ENCODE assay signal across 15 cellular contexts in genomic region chr7:87702326-87702725, GRCh38.
A peak's percentile ranks its signal among the peaks of the same experiment; 100 is the strongest.
DNase-seq lines count a peak whose midpoint lies in the region; ATAC-seq and TF ChIP-seq lines count a peak whose summit lies in the region.
"Had no signal": no experiment of that assay in that cellular context is flagged by ENCODE, and none has a peak within 500 bp of the region (broad histone marks: within the 10 kb centered on the region; RNA-seq: fewer than 3 reads in every experiment).

No MANE protein-coding gene starts in this region.

- TF ChIP-seq POLR2A in GM18505 (IDR thresholded peaks at IDR 0.05; ENCODE audit: borderline replicate concordance, extremely low read depth, insufficient read depth, insufficient read length) = no peak

- no peak overlapping the region for H3K9ac ChIP-seq in GM23248
- no peak overlapping the region for H3K9ac ChIP-seq in trophoblast cell (ENCODE audit: low read length)

- H4K12ac ChIP-seq in trophoblast cell (ENCODE audit: low read depth, low read length) = no peak overlapping the region

- no peak for TF ChIP-seq CTCF in choroid plexus epithelial cell (conservative IDR thresholded peaks at IDR 0.05; ENCODE audit: low read depth, low read length)

- H3K4me2 ChIP-seq in GM23248 (ENCODE audit: unreplicated experiment) (no peak overlapping the region), trophoblast cell (ENCODE audit: low read length) (no peak overlapping the region)

- H2BK120ac ChIP-seq in trophoblast cell (ENCODE audit: insufficient read depth, low read length, poor library complexity) = no peak overlapping the region

- H3K14ac ChIP-seq in trophoblast cell (ENCODE audit: low read length) = no peak overlapping the region

- H3K27ac ChIP-seq in GM23248 = no peak overlapping the region
- no peak overlapping the region for H3K27ac ChIP-seq in trophoblast cell (ENCODE audit: low read depth, low read length)

- H2AK5ac ChIP-seq in trophoblast cell (ENCODE audit: low read length) = no peak overlapping the region

- H3K4ac ChIP-seq in trophoblast cell (ENCODE audit: low read depth, low read length) = no peak overlapping the region

- no peaks in the 10 kb centered on the region for H3K9me2 ChIP-seq in GM23248 (ENCODE audit: insufficient read depth)

- WGBS in GM23248 (ENCODE audit: low coverage in 1 of 2, low lambda C conversion rate in 2 of 2, missing lambda C conversion rate in 2 of 2), 2 experiments = 14 to 17% methylated on average over 3 of the region's 3 CpGs
- WGBS in trophoblast cell (ENCODE audit: extremely low coverage, insufficient coverage, insufficient read length) = no CpG with 5 or more reads among the region's 3 CpGs

- H3F3A ChIP-seq in GM23248 (ENCODE audit: insufficient read depth) = no peaks in the 10 kb centered on the region

- no peak overlapping the region for H2AFZ ChIP-seq in GM23248
- H2AFZ ChIP-seq in trophoblast cell (ENCODE audit: insufficient read depth, low read length, poor library complexity) = no peak overlapping the region

- H3K79me1 ChIP-seq in trophoblast cell (ENCODE audit: low read length) = no peaks in the 10 kb centered on the region

- H4K20me1 ChIP-seq in GM23248 (ENCODE audit: insufficient read depth) = no peaks in the 10 kb centered on the region

- H2BK5ac ChIP-seq in trophoblast cell (ENCODE audit: low read depth, low read length, poor library complexity) = no peak overlapping the region

- DNase-seq in GM23248 (peak; percentile 87), RKO (ENCODE audit: low spot score) (peak; percentile 33), choroid plexus epithelial cell (ENCODE audit: low read depth) (peak; percentile 25), trophoblast cell (peak; percentile 53 to 83), NCI-H1417 treated with DMSO at 0.1 percent for 48 hours (lab: John Stamatoyannopoulos, UW) (no peak)
- DNase-seq: activated CD4-positive, alpha-beta memory T cell treated with anti-CD3 and anti-CD28 coated beads for 36 hours; activated T-cell treated with anti-CD3 and anti-CD28 coated beads, Interleukin-2, amount 50 U/mL, for 72 hours; foreskin melanocyte; left cardiac atrium; NCI-H187 treated with DMSO at 0.1 percent for 48 hours; nephron progenitor cell; small intestine; stimulated activated CD4-positive, alpha-beta T cell treated with anti-CD3 and anti-CD28 coated beads, Interleukin-4, amount 100 ng/mL, for 1 hour had no signal

- H3K4me3 ChIP-seq in GM23248 (no peak overlapping the region), choroid plexus epithelial cell (ENCODE audit: low read depth, low read length) (no peak overlapping the region), trophoblast cell (ENCODE audit: low read depth, low read length) (no peak overlapping the region)

- no peak overlapping the region for H2BK12ac ChIP-seq in trophoblast cell (ENCODE audit: low read length)

- H3K9me3 ChIP-seq in GM23248 (ENCODE audit: low read depth) (no peaks in the 10 kb centered on the region), trophoblast cell (ENCODE audit: insufficient read depth, low read depth, low read length) (no peaks in the 10 kb centered on the region)

- H4K8ac ChIP-seq in trophoblast cell (ENCODE audit: low read depth, low read length) = no peak overlapping the region

- H3K36me3 ChIP-seq in GM23248 (ENCODE audit: low read depth) (no peaks in the 10 kb centered on the region), trophoblast cell (ENCODE audit: control insufficient read depth in 1 of 2, insufficient read depth in 2 of 2, low read length in 2 of 2) (no peaks in the 10 kb centered on the region)

- H4K91ac ChIP-seq in trophoblast cell (ENCODE audit: low read depth, low read length) = no peak overlapping the region

- H3K4me1 ChIP-seq in GM23248 (ENCODE audit: insufficient read depth) (peaks cover 6% of the 10 kb centered on the region), trophoblast cell (ENCODE audit: control insufficient read depth in 1 of 2, insufficient read depth in 2 of 2, low read length in 2 of 2) (no peaks in the 10 kb centered on the region)

- in situ Hi-C loops in GM23248 (cut with MboI) = no loop called here

- H3K79me2 ChIP-seq in GM23248 (ENCODE audit: insufficient read depth) = no peaks in the 10 kb centered on the region
- H3K79me2 ChIP-seq in trophoblast cell (ENCODE audit: control insufficient read depth, insufficient read depth, low read length, poor library complexity) = no peaks in the 10 kb centered on the region

- no peak overlapping the region for H3K18ac ChIP-seq in trophoblast cell (ENCODE audit: low read length)

- H3K27me3 ChIP-seq in GM23248 (replicated peaks; ENCODE audit: insufficient read depth) (no peaks in the 10 kb centered on the region), trophoblast cell (ENCODE audit: insufficient read depth, low read length) (no peaks in the 10 kb centered on the region)

- no peak overlapping the region for H3K23ac ChIP-seq in trophoblast cell (ENCODE audit: low read length)

- no peak for ATAC-seq in GM21737 (IDR thresholded peaks at IDR 0.05; ENCODE audit: unreplicated experiment)
- no peak for ATAC-seq in GM18505 (IDR thresholded peaks at IDR 0.05; ENCODE audit: unreplicated experiment)
- ATAC-seq: activated T-cell treated with anti-CD3 and anti-CD28 coated beads, Interleukin-2, amount 50 U/mL, for 72 hours; left cardiac atrium had no signal
